11 cellular contexts compared by ENCODE assay signal in the genomic region with DNA sequence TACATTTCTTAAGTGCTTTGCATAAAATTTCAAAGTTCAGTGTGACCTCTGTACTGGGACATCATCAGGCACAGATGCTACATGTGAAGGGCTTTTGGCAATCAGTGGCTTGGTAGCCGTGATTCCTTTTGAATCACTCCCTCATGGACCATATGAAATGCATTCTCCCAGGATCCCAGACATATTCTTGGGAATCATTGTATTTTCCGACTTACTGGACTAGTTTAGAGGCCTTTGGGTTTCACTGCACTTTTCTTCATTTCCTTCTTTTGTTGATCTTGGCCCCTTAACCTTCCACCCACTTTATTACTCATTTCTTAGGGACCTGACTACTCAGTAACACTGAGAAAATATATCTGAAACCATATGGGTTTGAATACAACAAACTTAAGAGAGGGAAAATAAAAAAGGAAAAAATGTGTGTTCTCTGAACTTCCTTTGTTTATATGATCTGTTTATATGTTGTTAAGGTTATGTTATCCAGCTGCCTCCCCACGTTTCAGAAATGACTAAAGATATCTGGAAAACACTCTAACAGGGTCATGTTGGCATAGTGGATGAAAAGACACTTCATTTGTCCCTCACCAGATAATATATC. TPM values are rescaled to one million over a fixed set of nuclear protein-coding genes. Genes with fewer than 3 reads are reported as not detected.
DNase-seq lines count a peak whose midpoint lies in the region; ATAC-seq and TF ChIP-seq lines count a peak whose summit lies in the region.
"Had no signal": no experiment of that assay in that cellular context is flagged by ENCODE, and none has a peak within 500 bp of the region (broad histone marks: within the 10 kb centered on the region; RNA-seq: fewer than 3 reads in every experiment).

No MANE protein-coding gene starts in this region.

- H3K4me1 Mint-ChIP-seq in stimulated activated effector memory CD8-positive, alpha-beta T cell treated with anti-CD3 and anti-CD28 coated beads, Interleukin-12 subunit alpha, Interleukin-12 subunit beta, amount 100 ng/mL, for 72 hours, result peaks cover 32% of the 10 kb centered on the region

- H3K27ac Mint-ChIP-seq in stimulated activated effector memory CD8-positive, alpha-beta T cell treated with anti-CD3 and anti-CD28 coated beads, Interleukin-12 subunit alpha, Interleukin-12 subunit beta, amount 100 ng/mL, for 72 hours, result no peak overlapping the region

- peak; percentile 79 for ATAC-seq in left ventricle myocardium superior
- peak; percentile 42 for ATAC-seq in stimulated activated effector memory CD8-positive, alpha-beta T cell treated with anti-CD3 and anti-CD28 coated beads, Interleukin-12 subunit alpha, Interleukin-12 subunit beta, amount 100 ng/mL, for 72 hours
- ATAC-seq in HG02678 (IDR thresholded peaks at IDR 0.05; ENCODE audit: unreplicated experiment), result no peak
- no peak for ATAC-seq in GM19467 (IDR thresholded peaks at IDR 0.05; ENCODE audit: unreplicated experiment)
- ATAC-seq: K562 had no signal

- intact Hi-C loops in left ventricle myocardium superior (cut with micrococcal nuclease), result no loop called here

- no peak for TF ChIP-seq CTCF in GM12865 (IDR thresholded peaks at IDR 0.05; ENCODE audit: insufficient read depth, low read depth, low read length, missing control alignments)
- TF ChIP-seq CTCF in astrocyte of the cerebellum (IDR thresholded peaks at IDR 0.05; ENCODE audit: low read depth, low read length, missing control alignments), result no peak

- in situ Hi-C loops in astrocyte of the cerebellum (cut with HindIII; ENCODE audit: low sequenced_read_pairs), result no loop called here

- DNase-seq in GM12865 (ENCODE audit: low read depth), result peak; percentile 3
- peak; percentile 36 for DNase-seq in astrocyte of the cerebellum (ENCODE audit: low read depth)
- no peak for DNase-seq in left ventricle myocardium superior
- no peak for DNase-seq in stimulated activated effector memory CD8-positive, alpha-beta T cell treated with anti-CD3 and anti-CD28 coated beads, Interleukin-12 subunit alpha, Interleukin-12 subunit beta, amount 100 ng/mL, for 72 hours (ENCODE audit: low spot score in 2 of 2)
- DNase-seq in H4 (ENCODE audit: low spot score), result no peak
- DNase-seq in effector CD4-positive, alpha-beta T cell, result no peak
- DNase-seq: activated naive CD4-positive, alpha-beta T cell treated with Interleukin-2 at 50 U/mL for 16 hours; NCI-H510A treated with DMSO at 0.1 percent for 48 hours had no signal

- no peak overlapping the region for H3K4me3 Mint-ChIP-seq in stimulated activated effector memory CD8-positive, alpha-beta T cell treated with anti-CD3 and anti-CD28 coated beads, Interleukin-12 subunit alpha, Interleukin-12 subunit beta, amount 100 ng/mL, for 72 hours

- H3K36me3 Mint-ChIP-seq in stimulated activated effector memory CD8-positive, alpha-beta T cell treated with anti-CD3 and anti-CD28 coated beads, Interleukin-12 subunit alpha, Interleukin-12 subunit beta, amount 100 ng/mL, for 72 hours, result peaks cover 33% of the 10 kb centered on the region

- H3K4me3 ChIP-seq in GM12865 (ENCODE audit: low read depth, low read length) (no peak overlapping the region), astrocyte of the cerebellum (ENCODE audit: low read depth, low read length) (no peak overlapping the region)
- H3K4me3 ChIP-seq: K562 had no signal

- no peaks in the 10 kb centered on the region for H3K9me3 Mint-ChIP-seq in stimulated activated effector memory CD8-positive, alpha-beta T cell treated with anti-CD3 and anti-CD28 coated beads, Interleukin-12 subunit alpha, Interleukin-12 subunit beta, amount 100 ng/mL, for 72 hours

RNA-seq across cellular contexts. Expression of a gene that starts 35.1 kb away (rescaled TPM):
- total RNA-seq in left ventricle myocardium superior, result 32.0 TPM
- 15.4 and 28.8 TPM in 2 replicates for total RNA-seq in H4 (2014; rRNA removed; shearing (Covaris generic))

RNA-seq across cellular contexts. Expression of a gene that starts 35.9 kb away (rescaled TPM):
- 67.4 TPM for total RNA-seq in left ventricle myocardium superior
- 2.6 and 2.9 TPM in 2 replicates for total RNA-seq in H4 (2014; rRNA removed; shearing (Covaris generic))

Comparison
In these comparisons a context has a peak if more than half of its experiments do, and no peak if none do; other contexts are left out.
1. DNase-seq: peak in GM12865 (single experiment) and astrocyte of the cerebellum (single experiment); none in left ventricle myocardium superior (single experiment), stimulated activated effector memory CD8-positive, alpha-beta T cell treated with anti-CD3 and anti-CD28 coated beads, Interleukin-12 subunit alpha, Interleukin-12 subunit beta, amount 100 ng/mL, for 72 hours (0 of 2), H4 (single experiment) and effector CD4-positive, alpha-beta T cell (single experiment).
2. ATAC-seq: peak in left ventricle myocardium superior (single experiment) and stimulated activated effector memory CD8-positive, alpha-beta T cell treated with anti-CD3 and anti-CD28 coated beads, Interleukin-12 subunit alpha, Interleukin-12 subunit beta, amount 100 ng/mL, for 72 hours (single experiment); none in HG02678 (single experiment) and GM19467 (single experiment).
3. RNA of a gene that starts 35.9 kb away (total RNA-seq): 67.4 TPM in left ventricle myocardium superior (single experiment); 2.6 to 2.9 TPM in H4; every median in the first group is over 10 times any median in the second.